Comparison of ENCODE assay signal across 9 cellular contexts in the genomic region with DNA sequence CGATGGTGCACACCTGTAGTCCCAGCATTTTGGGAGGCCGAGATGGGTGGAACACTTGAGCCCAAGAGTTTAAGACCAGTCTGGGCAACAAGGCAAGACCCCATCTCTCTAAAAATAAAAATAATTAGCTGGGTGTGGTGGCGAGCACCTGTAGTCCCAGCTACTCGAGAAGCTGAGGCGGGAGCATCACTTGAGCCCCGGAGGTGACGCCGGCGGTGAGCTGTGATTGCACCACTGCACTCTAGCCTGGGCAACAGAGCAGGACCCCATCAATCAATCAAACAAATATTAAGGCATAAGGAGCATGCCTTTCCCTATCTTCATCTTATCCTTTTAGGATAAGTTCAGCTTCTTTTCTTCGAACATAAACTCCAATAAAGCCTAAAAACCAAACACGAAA.
DNase-seq lines count a peak whose midpoint lies in the region; ATAC-seq and TF ChIP-seq lines count a peak whose summit lies in the region.
"Had no signal": no experiment of that assay in that cellular context is flagged by ENCODE, and none has a peak within 500 bp of the region (broad histone marks: within the 10 kb centered on the region; RNA-seq: fewer than 3 reads in every experiment).

No MANE protein-coding gene starts in this region.

- H3K9me3 ChIP-seq in BLaER1 treated with 17β-estradiol and CSF1 and Interleukin-3, amounts not matched to agents 10 nM and 100 nM (replicated peaks in 1 of 11): peaks cover 0 to 33% (median 14%) of the 10 kb centered on the region in 11 experiments; a peak in 15 of 22 replicates
- H3K9me3 ChIP-seq in duodenal mucosa (ENCODE audit: control insufficient read depth in 1 of 2, low read length in 2 of 2) (no peaks in the 10 kb centered on the region), neuron (ENCODE audit: low read length) (peaks cover 3% of the 10 kb centered on the region)

- H4K20me1 ChIP-seq in BLaER1 treated with 17β-estradiol and CSF1 and Interleukin-3, amounts not matched to agents 10 nM and 100 nM: peaks cover 0 to 6% (median 0%) of the 10 kb centered on the region in 11 experiments; a peak in 2 of 22 replicates

- no peaks in the 10 kb centered on the region for H3K27me3 ChIP-seq in BLaER1 treated with 17β-estradiol and CSF1 and Interleukin-3, amounts not matched to agents 10 nM and 100 nM
- H3K27me3 ChIP-seq in duodenal mucosa (ENCODE audit: control insufficient read depth in 1 of 2, insufficient read depth in 2 of 2, low read length in 2 of 2): no peaks in the 10 kb centered on the region
- no peaks in the 10 kb centered on the region for H3K27me3 ChIP-seq in neuron (ENCODE audit: insufficient read depth, low read length)

- ATAC-seq in GM21825 (IDR thresholded peaks at IDR 0.05; ENCODE audit: unreplicated experiment): no peak

- peak overlapping the region in 9 of 11 experiments; percentile 85 to 97 (median 92); a peak in 10 of 22 replicates for H3K27ac ChIP-seq in BLaER1 treated with 17β-estradiol and CSF1 and Interleukin-3, amounts not matched to agents 10 nM and 100 nM
- H3K27ac ChIP-seq in duodenal mucosa (ENCODE audit: low read depth, low read length): no peak overlapping the region

- H3K9ac ChIP-seq in BLaER1 treated with 17β-estradiol and CSF1 and Interleukin-3, amounts not matched to agents 10 nM and 100 nM: peak overlapping the region; percentile 84 to 93 (median 89)
- H3K9ac ChIP-seq in duodenal mucosa (ENCODE audit: low read depth in 1 of 2, low read length in 2 of 2): peak overlapping the region in 1 of 2 donors; percentile 92

- H3K4me2 ChIP-seq in BLaER1 treated with 17β-estradiol and CSF1 and Interleukin-3, amounts not matched to agents 10 nM and 100 nM: peak overlapping the region; percentile 88 to 98 (median 96)

- H3K4me1 ChIP-seq in BLaER1 treated with 17β-estradiol and CSF1 and Interleukin-3, amounts not matched to agents 10 nM and 100 nM: peaks cover 24 to 67% (median 48%) of the 10 kb centered on the region in 10 experiments
- peaks cover 0 to 11% of the 10 kb centered on the region in 2 donors for H3K4me1 ChIP-seq in duodenal mucosa (ENCODE audit: control insufficient read depth in 1 of 2, insufficient read depth in 2 of 2, low read length in 2 of 2)
- peaks cover 3% of the 10 kb centered on the region for H3K4me1 ChIP-seq in neuron (ENCODE audit: insufficient read depth, low read length)

- H2AFZ ChIP-seq in neuron (ENCODE audit: low read depth, low read length): no peak overlapping the region

- peak overlapping the region; percentile 77 to 97 (median 90) for H3K4me3 ChIP-seq in BLaER1 treated with 17β-estradiol and CSF1 and Interleukin-3, amounts not matched to agents 10 nM and 100 nM
- H3K4me3 ChIP-seq in NB4 (ENCODE audit: low read depth, low read length) (peak overlapping the region; percentile 74), duodenal mucosa (ENCODE audit: low read depth in 1 of 2, low read length in 2 of 2) (peak overlapping the region; percentile 85 to 92), neuron (ENCODE audit: low read length) (peak overlapping the region; percentile 88)

- DNase-seq in NB4 (ENCODE audit: low read depth) (no peak), NCI-H510A treated with DMSO at 0.1 percent for 48 hours (lab: John Stamatoyannopoulos, UW) (no peak), NCI-H146 (lab: John Stamatoyannopoulos, UW) (no peak)
- DNase-seq in stimulated activated CD8-positive, alpha-beta memory T cell treated with anti-CD3 and anti-CD28 coated beads, Interleukin-4, amount 100 ng/mL, for 48 hours: no peak
- DNase-seq: NCI-H2029 treated with DMSO at 0.1 percent for 48 hours had no signal

- TF ChIP-seq CTCF in NB4 (IDR thresholded peaks at IDR 0.05; ENCODE audit: low read depth, low read length): no peak

- TF ChIP-seq POLR2A in NB4 (IDR thresholded peaks at IDR 0.05; ENCODE audit: extremely low read depth, insufficient read length): no peak

- peaks cover 18 to 29% (median 24%) of the 10 kb centered on the region in 11 experiments for H3K36me3 ChIP-seq in BLaER1 treated with 17β-estradiol and CSF1 and Interleukin-3, amounts not matched to agents 10 nM and 100 nM
- peaks cover 0 to 6% of the 10 kb centered on the region in 2 donors for H3K36me3 ChIP-seq in duodenal mucosa (ENCODE audit: control insufficient read depth in 1 of 2, insufficient read depth in 2 of 2, low read length in 2 of 2)
- H3K36me3 ChIP-seq in neuron (ENCODE audit: insufficient read depth, low read length): peaks cover 4% of the 10 kb centered on the region
